25 cellular contexts compared by ENCODE assay signal in the genomic region with DNA sequence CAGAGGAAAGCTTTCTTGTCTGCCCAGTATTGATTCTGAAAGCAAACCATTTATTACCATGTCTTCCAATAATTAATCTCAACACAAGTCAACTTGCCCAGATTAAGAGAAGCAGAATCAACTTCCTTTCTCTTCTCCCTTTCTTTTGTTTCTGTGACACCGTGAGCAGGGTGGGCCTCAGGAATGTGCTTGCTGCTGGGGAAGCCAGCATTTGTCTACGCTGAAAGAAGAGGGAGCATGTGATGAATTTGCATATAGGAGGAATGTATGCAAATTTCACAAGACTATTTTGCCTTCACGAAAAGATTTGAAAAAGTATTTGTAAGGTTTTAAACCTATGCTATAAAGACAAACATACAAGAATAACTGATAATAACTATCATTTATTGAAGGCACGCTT.
DNase-seq lines count a peak whose midpoint lies in the region; ATAC-seq and TF ChIP-seq lines count a peak whose summit lies in the region.
"Had no signal": no experiment of that assay in that cellular context is flagged by ENCODE, and none has a peak within 500 bp of the region (broad histone marks: within the 10 kb centered on the region; RNA-seq: fewer than 3 reads in every experiment).

No MANE protein-coding gene starts in this region.

- no peak overlapping the region for H3K27ac Mint-ChIP-seq in MCF 10A (ENCODE audit: low read depth, unreplicated experiment)
- H3K27ac Mint-ChIP-seq: activated CD4-positive, alpha-beta T cell treated with anti-CD3 and anti-CD28 coated beads for 36 hours; effector memory CD8-positive, alpha-beta T cell; stimulated activated naive B cell treated with anti-CD40 and anti-IgM and Interleukin-4, amounts not matched to agents 10 μg/mL and 1 μg/mL and 100 μg/mL, for 72 hours; T-helper 17 cell had no signal

- H3K27me3 Mint-ChIP-seq in MCF 10A (ENCODE audit: insufficient read depth, unreplicated experiment) = peaks cover 82% of the 10 kb centered on the region
- H3K27me3 Mint-ChIP-seq in activated T-cell treated with anti-CD3 and anti-CD28 coated beads, Interleukin-2, amount 50 U/mL, for 4 hours (ENCODE audit: low read depth) = peaks cover 10% of the 10 kb centered on the region

- H3K4me3 Mint-ChIP-seq in MCF 10A (ENCODE audit: unreplicated experiment) = no peak overlapping the region
- no peak overlapping the region for H3K4me3 Mint-ChIP-seq in activated T-cell treated with anti-CD3 and anti-CD28 coated beads, Interleukin-2, amount 50 U/mL, for 4 hours
- H3K4me3 Mint-ChIP-seq: activated CD4-positive, alpha-beta T cell treated with anti-CD3 and anti-CD28 coated beads for 36 hours; effector memory CD8-positive, alpha-beta T cell; stimulated activated naive B cell treated with anti-CD40 and anti-IgM and Interleukin-4, amounts not matched to agents 10 μg/mL and 1 μg/mL and 100 μg/mL, for 72 hours; T-helper 17 cell had no signal

- DNase-seq in NCI-H1048 (lab: John Stamatoyannopoulos, UW) (peak; percentile 55), iPS-NIHi7 (ENCODE audit: extremely low spot score) (peak; percentile 47), retinal pigment epithelial cell (ENCODE audit: low read depth) (peak; percentile 16), MCF 10A (ENCODE audit: unreplicated experiment) (no peak), putamen (ENCODE audit: low spot score) (no peak), prostate gland (ENCODE audit: low spot score) (no peak)
- DNase-seq in activated T-cell treated with anti-CD3 and anti-CD28 coated beads, Interleukin-2, amount 50 U/mL, for 4 hours = no peak
- DNase-seq: activated CD4-positive, alpha-beta T cell treated with anti-CD3 and anti-CD28 coated beads for 36 hours; effector memory CD8-positive, alpha-beta T cell; esophagus squamous epithelium; hippocampal formation; mammary epithelial cell; NCI-H510A treated with DMSO at 0.1 percent for 48 hours; right cardiac atrium; stimulated activated CD4-positive, alpha-beta T cell treated with anti-CD3 and anti-CD28 coated beads, Interleukin-12 subunit alpha, Interleukin-12 subunit beta, amount 100 ng/mL, for 4 hours; stimulated activated CD4-positive, alpha-beta T cell treated with anti-CD3 and anti-CD28 coated beads, Interleukin-4, amount 100 ng/mL, for 24 hours; stimulated activated naive B cell treated with anti-CD40 and anti-IgM and Interleukin-4, amounts not matched to agents 10 μg/mL and 1 μg/mL and 100 μg/mL, for 72 hours; T-helper 17 cell; uterus had no signal

- H3K4me1 ChIP-seq in ectodermal cell (ENCODE audit: control insufficient read depth, insufficient read depth, low read length) (peaks cover 21% of the 10 kb centered on the region), prostate gland (replicated peaks) (no peaks in the 10 kb centered on the region)
- H3K4me1 ChIP-seq: breast epithelium, esophagus squamous epithelium, uterus had no signal

- intact Hi-C loops in MCF 10A (cut with micrococcal nuclease) (no loop called here), prostate gland (cut with DNase I) (no loop called here)

- H3K9me3 Mint-ChIP-seq in MCF 10A (ENCODE audit: unreplicated experiment) = no peaks in the 10 kb centered on the region
- no peaks in the 10 kb centered on the region for H3K9me3 Mint-ChIP-seq in activated T-cell treated with anti-CD3 and anti-CD28 coated beads, Interleukin-2, amount 50 U/mL, for 4 hours

- no peaks in the 10 kb centered on the region for H3K36me3 ChIP-seq in ectodermal cell (ENCODE audit: control insufficient read depth, insufficient read depth, low read length)
- H3K36me3 ChIP-seq in prostate gland = no peaks in the 10 kb centered on the region
- H3K36me3 ChIP-seq: breast epithelium, esophagus squamous epithelium, SJSA1, suprapubic skin, uterus had no signal

- no peak overlapping the region for H3K4me3 ChIP-seq in ectodermal cell (ENCODE audit: insufficient read depth, low read depth, low read length)
- H3K4me3 ChIP-seq in retinal pigment epithelial cell (ENCODE audit: low read length) = no peak overlapping the region
- H3K4me3 ChIP-seq in prostate gland = no peak overlapping the region
- H3K4me3 ChIP-seq: breast epithelium, esophagus squamous epithelium, GM12878, SJSA1, suprapubic skin, uterus had no signal

- 5 to 32% methylated on average over 3 to 4 of the region's 4 CpGs for WGBS in ectodermal cell, 2 experiments
- WGBS in prostate gland = 63% methylated on average over 4 of the region's 4 CpGs

- H3K9me3 ChIP-seq in ectodermal cell (ENCODE audit: control insufficient read depth, low read length) (no peaks in the 10 kb centered on the region), prostate gland (no peaks in the 10 kb centered on the region)
- H3K9me3 ChIP-seq: breast epithelium, esophagus squamous epithelium, SJSA1, suprapubic skin, uterus had no signal

- no peaks in the 10 kb centered on the region for H3K36me3 Mint-ChIP-seq in MCF 10A (ENCODE audit: insufficient read depth, unreplicated experiment)
- H3K36me3 Mint-ChIP-seq in activated T-cell treated with anti-CD3 and anti-CD28 coated beads, Interleukin-2, amount 50 U/mL, for 4 hours (ENCODE audit: insufficient read depth) = no peaks in the 10 kb centered on the region
- H3K36me3 Mint-ChIP-seq: stimulated activated naive B cell treated with anti-CD40 and anti-IgM and Interleukin-4, amounts not matched to agents 10 μg/mL and 1 μg/mL and 100 μg/mL, for 72 hours had no signal

- no TSS peak for BruUV-seq in MCF 10A (replicated peaks; lab: Mats Ljungman, UMichigan)

- TF ChIP-seq CTCF in retinal pigment epithelial cell (conservative IDR thresholded peaks at IDR 0.05; ENCODE audit: low read depth, low read length) (no peak), MCF 10A (IDR thresholded peaks at IDR 0.05; ENCODE audit: unreplicated experiment) (no peak), prostate gland (IDR thresholded peaks at IDR 0.05) (no peak)

- CTCF ChIA-PET in MCF 10A (lab: Yijun Ruan, JAX) = interaction anchor here (2.4 kb wide), 1 partner anchor 108 kb away, joined by 14 read pairs; no protein-coding TSS in a partner anchor

- POLR2A ChIA-PET in MCF 10A (lab: Yijun Ruan, JAX) = no interaction called here

- H3K27me3 ChIP-seq in ectodermal cell (ENCODE audit: control insufficient read depth, insufficient read depth, low read length, poor library complexity, severe bottlenecking) = no peaks in the 10 kb centered on the region
- no peaks in the 10 kb centered on the region for H3K27me3 ChIP-seq in prostate gland (replicated peaks; ENCODE audit: insufficient read depth)
- H3K27me3 ChIP-seq: breast epithelium, esophagus squamous epithelium, SJSA1, suprapubic skin, uterus had no signal

- no peak for ATAC-seq in activated T-cell treated with anti-CD3 and anti-CD28 coated beads, Interleukin-2, amount 50 U/mL, for 4 hours
- ATAC-seq: activated CD4-positive, alpha-beta T cell treated with anti-CD3 and anti-CD28 coated beads for 36 hours; effector memory CD8-positive, alpha-beta T cell; GM12878; right cardiac atrium; stimulated activated naive B cell treated with anti-CD40 and anti-IgM and Interleukin-4, amounts not matched to agents 10 μg/mL and 1 μg/mL and 100 μg/mL, for 72 hours; T-helper 17 cell had no signal

- H3K4me1 Mint-ChIP-seq in MCF 10A (ENCODE audit: insufficient read depth, unreplicated experiment) = no peaks in the 10 kb centered on the region
- H3K4me1 Mint-ChIP-seq in activated T-cell treated with anti-CD3 and anti-CD28 coated beads, Interleukin-2, amount 50 U/mL, for 4 hours (ENCODE audit: low read depth) = no peaks in the 10 kb centered on the region
- H3K4me1 Mint-ChIP-seq: activated CD4-positive, alpha-beta T cell treated with anti-CD3 and anti-CD28 coated beads for 36 hours; stimulated activated naive B cell treated with anti-CD40 and anti-IgM and Interleukin-4, amounts not matched to agents 10 μg/mL and 1 μg/mL and 100 μg/mL, for 72 hours; T-helper 17 cell had no signal

- H3K27ac ChIP-seq in ectodermal cell (ENCODE audit: insufficient read depth, low read depth, low read length, poor library complexity, severe bottlenecking) = peak overlapping the region; percentile 76
- no peak overlapping the region for H3K27ac ChIP-seq in prostate gland
- H3K27ac ChIP-seq: breast epithelium, C4-2B, esophagus squamous epithelium, SJSA1, suprapubic skin, uterus had no signal

- TF ChIP-seq POLR2A in prostate gland (IDR thresholded peaks at IDR 0.05) = no peak

Comparison
In these comparisons a context has a peak if more than half of its experiments do, and no peak if none do; other contexts are left out.
1. DNase-seq: peak in NCI-H1048 (single experiment), iPS-NIHi7 (single experiment) and retinal pigment epithelial cell (single experiment); none in MCF 10A (single experiment), putamen (single experiment), prostate gland (single experiment) and activated T-cell treated with anti-CD3 and anti-CD28 coated beads, Interleukin-2, amount 50 U/mL, for 4 hours (single experiment).